Comparison of ENCODE assay signal across 18 cellular contexts in genomic region chr5:128111818-128112448, GRCh38. TPM values are rescaled to one million over a fixed set of nuclear protein-coding genes. Genes with fewer than 3 reads are reported as not detected.
A peak's percentile ranks its signal among the peaks of the same experiment; 100 is the strongest.
DNase-seq lines count a peak whose midpoint lies in the region; FAIRE-seq and TF ChIP-seq lines count a peak whose summit lies in the region.
"Had no signal": no experiment of that assay in that cellular context is flagged by ENCODE, and none has a peak within 500 bp of the region (broad histone marks: within the 10 kb centered on the region; RNA-seq: fewer than 3 reads in every experiment).

No MANE protein-coding gene starts in this region.

- peaks cover 4% of the 10 kb centered on the region for H3K9me1 ChIP-seq in endothelial cell of umbilical vein (replicated peaks; ENCODE audit: control insufficient read depth, extremely low read depth, insufficient read depth, low read length)

- H3K4me1 ChIP-seq in endothelial cell of umbilical vein (ENCODE audit: control insufficient read depth, extremely low read depth, insufficient read depth, low read length) (no peaks in the 10 kb centered on the region), endodermal cell (ENCODE audit: control insufficient read depth, insufficient read depth, low read length) (no peaks in the 10 kb centered on the region), A673 (ENCODE audit: insufficient read depth, low read length, poor library complexity, severe bottlenecking) (no peaks in the 10 kb centered on the region)

- POLR2A ChIA-PET in endothelial cell of umbilical vein (lab: Charles Lee) = no interaction called here
- POLR2A ChIA-PET in A673 (lab: Charles Lee; ENCODE audit: low non-redundant PET) = no interaction called here

- dilution Hi-C loops in endothelial cell of umbilical vein (cut with MboI; ENCODE audit: extremely low pct_ligation_motif_present, low sequenced_read_pairs) = no loop called here

- FAIRE-seq in endothelial cell of umbilical vein (lab: Jason Lieb, UNC) = peak; percentile 47
- FAIRE-seq: D721Med had no signal

- H3K9ac ChIP-seq in endothelial cell of umbilical vein (replicated peaks; ENCODE audit: extremely low read depth, insufficient read depth, low read length) (no peak overlapping the region), endodermal cell (ENCODE audit: extremely low read depth, low read length, poor library complexity, severe bottlenecking) (no peak overlapping the region)

- DNase-seq in GM13976 (ENCODE audit: low spot score) (peak; percentile 18), RKO (ENCODE audit: low spot score) (peak; percentile 40), endothelial cell of umbilical vein (ENCODE audit: low read depth, low spot score) (peak; percentile 11), renal cortical epithelial cell (ENCODE audit: low read depth) (peak; percentile 28), endodermal cell (no peak), A673 (ENCODE audit: low spot score) (no peak), substantia nigra (lab: John Stamatoyannopoulos, UW) (no peak)
- DNase-seq in stimulated activated CD4-positive, alpha-beta T cell treated with anti-CD3 and anti-CD28 coated beads, Interleukin-2, amount 100 ng/mL, for 48 hours = no peak
- DNase-seq: activated naive CD4-positive, alpha-beta T cell treated with anti-CD3 and anti-CD28 coated beads, Interleukin-2, amount 50 U/mL, for 16 hours; effector CD4-positive, alpha-beta T cell; GOT3; hypothalamus; nucleus accumbens; Peyer's patch; stimulated activated CD4-positive, alpha-beta T cell treated with anti-CD3 and anti-CD28 coated beads, Interleukin-15, amount 100 ng/mL, for 24 hours had no signal

- no peak overlapping the region for H3K27ac ChIP-seq in endothelial cell of umbilical vein (ENCODE audit: insufficient read depth, low read depth, low read length)
- H3K27ac ChIP-seq in endodermal cell (ENCODE audit: low read depth, low read length) = no peak overlapping the region
- no peak overlapping the region for H3K27ac ChIP-seq in A673 (ENCODE audit: low read depth, low read length, poor library complexity, severe bottlenecking)
- H3K27ac ChIP-seq in substantia nigra (ENCODE audit: low read depth, low read length, poor library complexity, severe bottlenecking) = no peak overlapping the region
- H3K27ac ChIP-seq: Peyer's patch had no signal

- H4K20me1 ChIP-seq in endothelial cell of umbilical vein (replicated peaks; ENCODE audit: control insufficient read depth, extremely low read depth, insufficient read depth, low read length) = peaks cover 3% of the 10 kb centered on the region

- in situ Hi-C loops in GM13976 (cut with MboI; ENCODE audit: low sequenced_read_pairs, unreplicated experiment) = no loop called here

- H3K36me3 Mint-ChIP-seq in endodermal cell (ENCODE audit: low read depth) = peaks cover 20% of the 10 kb centered on the region

- H3K4me1 Mint-ChIP-seq in endodermal cell = no peaks in the 10 kb centered on the region

- peaks cover 22% of the 10 kb centered on the region for H3K79me2 ChIP-seq in endothelial cell of umbilical vein (ENCODE audit: control insufficient read depth, insufficient read depth, low read length)

- TF ChIP-seq CTCF in GM13976 (IDR thresholded peaks at IDR 0.05; ENCODE audit: borderline replicate concordance, control extremely low read depth, extremely low read depth, insufficient read depth, missing control alignments) = no peak
- no peak for TF ChIP-seq CTCF in endothelial cell of umbilical vein (IDR thresholded peaks at IDR 0.05; ENCODE audit: extremely low read depth in 1 of 2, insufficient read depth in 1 of 2, low read depth in 1 of 2, low read length in 2 of 2)
- TF ChIP-seq CTCF in endodermal cell (conservative IDR thresholded peaks at IDR 0.05) = no peak
- TF ChIP-seq CTCF in A673 (conservative IDR thresholded peaks at IDR 0.05; ENCODE audit: low read depth, low read length) = no peak

- H3K27me3 ChIP-seq in endothelial cell of umbilical vein (ENCODE audit: control insufficient read depth in 2 of 2, insufficient read depth in 2 of 2, low read length in 2 of 2) = no peaks in the 10 kb centered on the region
- H3K27me3 ChIP-seq in endodermal cell (ENCODE audit: control insufficient read depth, insufficient read depth, low read length, poor library complexity, severe bottlenecking) = no peaks in the 10 kb centered on the region
- no peaks in the 10 kb centered on the region for H3K27me3 ChIP-seq in A673 (replicated peaks; ENCODE audit: insufficient read depth, low read depth, low read length, poor library complexity)
- H3K27me3 ChIP-seq: Peyer's patch had no signal

- CTCF ChIA-PET in endothelial cell of umbilical vein (lab: Charles Lee) = no interaction called here
- CTCF ChIA-PET in A673 (lab: Charles Lee) = no interaction called here

- 64 to 89% methylated on average over 2 of the region's 2 CpGs for WGBS in endodermal cell (ENCODE audit: insufficient coverage in 1 of 2, insufficient read length in 1 of 2), 2 experiments

- H3K36me3 ChIP-seq in endothelial cell of umbilical vein (ENCODE audit: control insufficient read depth in 2 of 2, extremely low read depth in 1 of 2, insufficient read depth in 2 of 2, low read length in 2 of 2) (peaks cover 2 to 18% of the 10 kb centered on the region in 2 experiments), endodermal cell (ENCODE audit: control insufficient read depth, insufficient read depth, low read length) (peaks cover 27% of the 10 kb centered on the region), A673 (ENCODE audit: insufficient read depth, low read length, poor library complexity, severe bottlenecking) (no peaks in the 10 kb centered on the region)

- H3K4me2 ChIP-seq in endothelial cell of umbilical vein (ENCODE audit: insufficient read depth, low read length) = no peak overlapping the region

- no peaks in the 10 kb centered on the region for H3K9me3 Mint-ChIP-seq in endodermal cell
- H3K9me3 Mint-ChIP-seq: type B pancreatic cell had no signal

- no peak for TF ChIP-seq POLR2A in endothelial cell of umbilical vein (IDR thresholded peaks at IDR 0.05; ENCODE audit: low read depth, low read length)

- H3K4me3 ChIP-seq in endothelial cell of umbilical vein (replicated peaks in 1 of 3; ENCODE audit: insufficient read depth in 1 of 3, low read depth in 1 of 3, low read length in 3 of 3) = no peak overlapping the region
- H3K4me3 ChIP-seq in endodermal cell (ENCODE audit: low read length) = no peak overlapping the region
- no peak overlapping the region for H3K4me3 ChIP-seq in A673 (ENCODE audit: low read depth, low read length, poor library complexity, severe bottlenecking)
- H3K4me3 ChIP-seq: lung, Peyer's patch had no signal

- H3K9me3 ChIP-seq in endothelial cell of umbilical vein (replicated peaks; ENCODE audit: control insufficient read depth, insufficient read depth, low read length) (no peaks in the 10 kb centered on the region), endodermal cell (ENCODE audit: control insufficient read depth, low read length) (peaks cover 4% of the 10 kb centered on the region), A673 (ENCODE audit: low read depth, low read length, poor library complexity, severe bottlenecking) (no peaks in the 10 kb centered on the region)
- H3K9me3 ChIP-seq: Peyer's patch had no signal

- H2AFZ ChIP-seq in endothelial cell of umbilical vein (ENCODE audit: low read depth, low read length) = no peak overlapping the region

- BruUV-seq in endothelial cell of umbilical vein (replicated peaks; lab: Mats Ljungman, UMichigan) = no TSS peak
- no TSS peak for BruUV-seq in A673 (replicated peaks; lab: Mats Ljungman, UMichigan)

- intact Hi-C loops in endothelial cell of umbilical vein (cut with micrococcal nuclease) = no loop called here
- intact Hi-C loops in A673 (cut with micrococcal nuclease; ENCODE audit: unreplicated experiment) = no loop called here

- no peaks in the 10 kb centered on the region for H3K27me3 Mint-ChIP-seq in endodermal cell (ENCODE audit: insufficient read depth)
- H3K27me3 Mint-ChIP-seq: type B pancreatic cell had no signal

- no peak overlapping the region for H3K27ac Mint-ChIP-seq in endodermal cell
- H3K27ac Mint-ChIP-seq: type B pancreatic cell had no signal

- H3K4me3 Mint-ChIP-seq in endodermal cell = no peak overlapping the region
- H3K4me3 Mint-ChIP-seq: type B pancreatic cell had no signal

TF ChIP-seq in endothelial cell of umbilical vein, 7 proteins besides CTCF, POLR2A, EP300 and RAD21:
- TF ChIP-seq MYC (IDR thresholded peaks at IDR 0.05; ENCODE audit: low read depth, low read length) = no peak
- no peak for TF ChIP-seq POLR2AphosphoS5 (IDR thresholded peaks at IDR 0.05; ENCODE audit: insufficient read depth, low read depth, low read length)
- no peak for TF ChIP-seq JUN (IDR thresholded peaks at IDR 0.05; ENCODE audit: borderline replicate concordance, insufficient read depth, insufficient read length, low read depth)
- no peak for TF ChIP-seq MAX (IDR thresholded peaks at IDR 0.05; ENCODE audit: insufficient read depth, insufficient read length)
- TF ChIP-seq EZH2 (IDR thresholded peaks at IDR 0.05; ENCODE audit: borderline replicate concordance, low read depth, low read length, severe bottlenecking) = no peak
- peak; percentile 27 for TF ChIP-seq FOS (IDR thresholded peaks at IDR 0.05; ENCODE audit: borderline replicate concordance, insufficient read depth, low read length)

RNA-seq across cellular contexts. Expression of gene SLC12A2, which starts 28.4 kb away (rescaled TPM):
- 41.7 and 59.5 TPM in 2 replicates for total RNA-seq in endothelial cell of umbilical vein
- 9.4 and 11.0 TPM in 2 replicates for polyA plus RNA-seq in endothelial cell of umbilical vein
- polyA plus RNA-seq in endothelial cell of umbilical vein (2011; cell fraction: cytosol; rRNA removed) = 6.8 and 8.1 TPM in 2 replicates
- 16.5 and 20.2 TPM in 2 replicates for polyA plus RNA-seq in endothelial cell of umbilical vein (2011; cell fraction: nucleus; rRNA removed)
- 14.8 and 25.1 TPM in 2 replicates for polyA plus RNA-seq in endothelial cell of umbilical vein (2012)
- 58.9 and 62.0 TPM in 2 replicates for polyA minus RNA-seq in endothelial cell of umbilical vein
- 12.0 TPM for polyA minus RNA-seq in endothelial cell of umbilical vein (2011; cell fraction: cytosol; rRNA and poly(A)+ RNA removed)
- 70.1 and 79.0 TPM in 2 replicates for polyA minus RNA-seq in endothelial cell of umbilical vein (2011; cell fraction: nucleus; rRNA and poly(A)+ RNA removed)
- total RNA-seq in renal cortical epithelial cell = 31.6 and 41.3 TPM in 2 replicates
- 10 to 100 TPM; 16.7 to 25.1 TPM for total RNA-seq in endodermal cell
- polyA plus RNA-seq in endodermal cell (2013, experiment 1 of 2) = 12.5 TPM
- polyA plus RNA-seq in endodermal cell (2013, experiment 2 of 2) = 11.1 TPM
- total RNA-seq in A673 (2021) = 10.4 and 10.7 TPM in 2 replicates

Comparison
In these comparisons a context has a peak if more than half of its experiments do, and no peak if none do; other contexts are left out.
1. DNase-seq: peak in GM13976 (single experiment), RKO (single experiment), endothelial cell of umbilical vein (single experiment) and renal cortical epithelial cell (single experiment); none in endodermal cell (single experiment), stimulated activated CD4-positive, alpha-beta T cell treated with anti-CD3 and anti-CD28 coated beads, Interleukin-2, amount 100 ng/mL, for 48 hours (0 of 2), A673 (single experiment) and substantia nigra (0 of 49).